ENCODE assay signal across 21 cellular contexts in genomic region chr4:156328882-156329281, GRCh38.
"Had no signal": no experiment of that assay in that cellular context is flagged by ENCODE, and none has a peak within 500 bp of the region (broad histone marks: within the 10 kb centered on the region; RNA-seq: fewer than 3 reads in every experiment).

No MANE protein-coding gene starts in this region.

- H3K27ac ChIP-seq: KMS-11 had no signal

- H3K9me3 ChIP-seq: SK-N-SH had no signal

- FAIRE-seq: K562, RCC 7860 had no signal

- H3K4me2 ChIP-seq: KMS-11, SK-N-SH had no signal

- H3K4me3 ChIP-seq: K562 had no signal

- DNase-seq: Kasumi-1, NCI-H1048, NCI-H1105, NCI-H1417, NCI-H1436 treated with DMSO at 0.1 percent for 48 hours, NCI-H1694, NCI-H187 treated with DMSO at 0.1 percent for 48 hours, NCI-H2029 treated with DMSO at 0.1 percent for 48 hours, NCI-H2171 treated with DMSO at 0.1 percent for 48 hours, NCI-H345, NCI-H446 treated with DMSO at 0.1 percent for 48 hours, NCI-H510A treated with DMSO at 0.1 percent for 48 hours, NCI-H526 treated with DMSO at 0.1 percent for 48 hours, NCI-H748 treated with DMSO at 0.1 percent for 48 hours, Right ventricle myocardium superior, RPMI8226, SK-N-SH, T-helper 1 cell had no signal

- ATAC-seq: K562 had no signal

- H3K9ac ChIP-seq: KMS-11, SK-N-SH had no signal
